7 cellular contexts compared by ENCODE assay signal in the genomic region with DNA sequence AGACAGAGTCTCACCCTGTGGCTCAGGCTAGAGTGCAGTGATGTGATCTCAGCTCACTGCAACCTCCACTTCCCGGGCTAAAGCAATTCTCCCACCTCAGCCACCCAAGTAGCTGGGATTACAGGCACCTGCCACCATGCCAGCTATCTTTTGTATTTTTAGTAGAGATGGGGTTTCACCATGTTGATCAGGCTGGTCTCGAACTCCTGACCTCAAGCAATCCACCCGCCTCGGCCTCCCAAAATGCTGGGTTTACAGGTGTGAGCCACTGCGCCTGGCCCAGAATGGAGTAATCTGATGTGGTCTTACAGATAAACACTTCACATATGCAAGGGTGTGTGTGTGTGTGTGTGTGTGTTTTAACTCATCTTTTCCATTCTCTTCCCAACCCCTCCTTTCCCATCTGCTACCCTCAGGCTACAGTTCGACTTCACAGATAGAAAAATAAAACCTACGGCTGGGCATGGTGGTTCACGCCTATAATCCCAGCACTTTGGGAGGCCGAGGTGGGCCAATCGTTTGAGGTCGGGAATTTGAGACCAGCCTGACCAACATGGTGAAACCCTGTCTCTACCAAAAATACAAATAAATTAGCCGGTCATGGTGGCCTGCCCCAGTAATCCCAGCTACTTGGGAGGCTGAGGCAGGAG.
DNase-seq lines count a peak whose midpoint lies in the region; ATAC-seq, FAIRE-seq and TF ChIP-seq lines count a peak whose summit lies in the region.
"Not testable (repeated sequence)": the region's sequence is repeated elsewhere in the genome, so short reads cannot be mapped to it uniquely, and the experiment has no call there.

No MANE protein-coding gene starts in this region.

- not testable (repeated sequence) for H3K9me1 ChIP-seq in K562 (ENCODE audit: control insufficient read depth, insufficient read depth, low read length)

- in situ Hi-C loops in GM23248 (cut with MboI): not testable (repeated sequence)
- in situ Hi-C loops in K562 (cut with MboI): loop anchor here (5.0 kb wide), 1 partner anchor 56 kb away; no protein-coding TSS in a partner anchor

- not testable (repeated sequence) for H3K9me2 ChIP-seq in GM23248 (ENCODE audit: insufficient read depth)

- FAIRE-seq in K562 (lab: Jason Lieb, UNC): not testable (repeated sequence)

- H2AFZ ChIP-seq in GM23248; K562 (ENCODE audit: low read depth, low read length); neuronal stem cell (ENCODE audit: low read length): not testable (repeated sequence)

- H3K9me3 ChIP-seq in A673 (ENCODE audit: low read depth, low read length, poor library complexity, severe bottlenecking); GM23248 (ENCODE audit: low read depth); HUES64 (ENCODE audit: insufficient read depth, low read depth, low read length); SJCRH30 (replicated peaks); K562 (replicated peaks; ENCODE audit: control insufficient read depth, insufficient read depth, low read depth, low read length); iPS-20b (ENCODE audit: insufficient read depth, low read depth, low read length); neuronal stem cell (replicated peaks in 1 of 2; ENCODE audit: control insufficient read depth in 2 of 2, insufficient read depth in 1 of 2, low read depth in 1 of 2, low read length in 2 of 2): not testable (repeated sequence)

- not testable (repeated sequence) for H4K20me1 ChIP-seq in GM23248 (ENCODE audit: insufficient read depth); K562 (replicated peaks; ENCODE audit: control insufficient read depth, insufficient read depth, low read length)

- H4K91ac ChIP-seq in neuronal stem cell (ENCODE audit: low read depth, low read length, poor library complexity): not testable (repeated sequence)

- not testable (repeated sequence) for H3K23ac ChIP-seq in neuronal stem cell (ENCODE audit: low read depth, low read length, poor library complexity)

- intact Hi-C loops in A673 (cut with micrococcal nuclease; ENCODE audit: unreplicated experiment): loop anchor here (5.0 kb wide), 4 partner anchors 51 to 396 kb away; no protein-coding TSS in a partner anchor
- intact Hi-C loops in K562 (cut with micrococcal nuclease): not testable (repeated sequence)

- not testable (repeated sequence) for H3K36me3 ChIP-seq in A673 (ENCODE audit: insufficient read depth, low read length, poor library complexity, severe bottlenecking); GM23248 (ENCODE audit: low read depth); HUES64 (ENCODE audit: insufficient read depth, low read length); SJCRH30; K562 (ENCODE audit: control insufficient read depth, insufficient read depth, low read length); iPS-20b (ENCODE audit: insufficient read depth, low read depth, low read length)
- peaks cover 0 to 20% of the 10 kb centered on the region in 2 donors for H3K36me3 ChIP-seq in neuronal stem cell (replicated peaks in 1 of 2; ENCODE audit: control insufficient read depth in 2 of 2, insufficient read depth in 2 of 2, low read length in 2 of 2)

- H3K79me2 ChIP-seq in GM23248 (ENCODE audit: insufficient read depth): peaks cover 32% of the 10 kb centered on the region
- H3K79me2 ChIP-seq in K562 (ENCODE audit: control insufficient read depth, insufficient read depth, low read length): peaks cover 57% of the 10 kb centered on the region

- not testable (repeated sequence) for ATAC-seq in K562

- not testable (repeated sequence) for H2AK5ac ChIP-seq in neuronal stem cell (ENCODE audit: low read depth, low read length)

- H3K9ac ChIP-seq in GM23248; HUES64 (ENCODE audit: low read depth, low read length); iPS-20b (ENCODE audit: low read depth, low read length); neuronal stem cell (ENCODE audit: low read depth, low read length, poor library complexity): not testable (repeated sequence)
- H3K9ac ChIP-seq in K562 (ENCODE audit: insufficient read depth in 1 of 2, low read depth in 2 of 2, low read length in 2 of 2): 0 out of 4 replicates have a peak overlapping the region, but pooled peaks of 1 of the 2 experiments have one; percentile 0

- not testable (repeated sequence) for H3K79me1 ChIP-seq in neuronal stem cell (ENCODE audit: low read depth, low read length)

- H2BK120ac ChIP-seq in neuronal stem cell (ENCODE audit: low read depth, low read length): not testable (repeated sequence)

- H3K14ac ChIP-seq in neuronal stem cell (ENCODE audit: low read length): not testable (repeated sequence)

- H3K4me2 ChIP-seq in GM23248 (ENCODE audit: unreplicated experiment); K562 (ENCODE audit: insufficient read depth, low read length); neuronal stem cell (ENCODE audit: insufficient read depth, low read length, poor library complexity, severe bottlenecking): not testable (repeated sequence)

- not testable (repeated sequence) for H2BK12ac ChIP-seq in neuronal stem cell (ENCODE audit: low read length)

- not testable (repeated sequence) for TF ChIP-seq CTCF in A673 (conservative IDR thresholded peaks at IDR 0.05; ENCODE audit: low read depth, low read length); K562 (IDR thresholded peaks at IDR 0.05 in 2 of 3, conservative IDR thresholded peaks at IDR 0.05 in 1 of 3; ENCODE audit: insufficient read depth in 2 of 3, low read depth in 1 of 3, low read length in 3 of 3)

- TF ChIP-seq EP300 in K562 (IDR thresholded peaks at IDR 0.05; ENCODE audit: low read length): not testable (repeated sequence)

- not testable (repeated sequence) for H3K18ac ChIP-seq in neuronal stem cell (ENCODE audit: low read length)

- H3K4me3 ChIP-seq in A673 (ENCODE audit: low read depth, low read length, poor library complexity, severe bottlenecking); GM23248; HUES64 (ENCODE audit: low read length); SJCRH30; K562; iPS-20b (ENCODE audit: low read length); neuronal stem cell (ENCODE audit: low read length in 2 of 2): not testable (repeated sequence)

- not testable (repeated sequence) for H3K27me3 ChIP-seq in A673 (replicated peaks; ENCODE audit: insufficient read depth, low read depth, low read length, poor library complexity); GM23248 (replicated peaks; ENCODE audit: insufficient read depth); HUES64 (ENCODE audit: insufficient read depth, low read length); SJCRH30; K562 (ENCODE audit: control insufficient read depth in 2 of 2, insufficient read depth in 2 of 2, low read length in 2 of 2); iPS-20b (ENCODE audit: insufficient read depth, low read length); neuronal stem cell (ENCODE audit: control insufficient read depth in 3 of 3, insufficient read depth in 3 of 3, low read depth in 1 of 3, low read length in 3 of 3)

- 96% methylated on average over 12 of the region's 12 CpGs for WGBS in GM23248 (ENCODE audit: low coverage in 1 of 2, low lambda C conversion rate in 2 of 2, missing lambda C conversion rate in 2 of 2), 2 experiments
- 96% methylated on average over 12 of the region's 12 CpGs for WGBS in HUES64
- 72% methylated on average over 12 of the region's 12 CpGs for WGBS in K562 (ENCODE audit: insufficient coverage, low coverage, missing lambda C conversion rate)
- no CpG with 5 or more reads among the region's 12 CpGs for WGBS in neuronal stem cell (ENCODE audit: extremely low coverage in 2 of 2, insufficient read length in 2 of 2, insufficient replicate concordance in 1 of 2), 2 donors

- POLR2A ChIA-PET in A673 (lab: Charles Lee; ENCODE audit: low non-redundant PET): not testable (repeated sequence)
- POLR2A ChIA-PET in K562 (lab: Yijun Ruan, JAX): interaction anchor here (0.6 to 5.6 kb wide), 8 partner anchors 9 to 894 kb away, joined by 3 to 109 read pairs (median 6); no protein-coding TSS in a partner anchor

- H3K4me1 ChIP-seq in A673 (ENCODE audit: insufficient read depth, low read length, poor library complexity, severe bottlenecking): peaks cover 53% of the 10 kb centered on the region
- H3K4me1 ChIP-seq in GM23248 (ENCODE audit: insufficient read depth): peaks cover 44% of the 10 kb centered on the region
- peaks cover 29% of the 10 kb centered on the region for H3K4me1 ChIP-seq in HUES64 (ENCODE audit: insufficient read depth, low read length)
- peaks cover 17% of the 10 kb centered on the region for H3K4me1 ChIP-seq in SJCRH30
- H3K4me1 ChIP-seq in K562 (replicated peaks in 1 of 2; ENCODE audit: control insufficient read depth in 2 of 2, insufficient read depth in 2 of 2, low read length in 2 of 2): peaks cover 53 to 56% of the 10 kb centered on the region in 2 experiments
- peaks cover 14% of the 10 kb centered on the region; the same call in 1 of the 2 replicates for H3K4me1 ChIP-seq in iPS-20b (ENCODE audit: insufficient read depth, low read length)
- peaks cover 18 to 20% of the 10 kb centered on the region in 2 donors for H3K4me1 ChIP-seq in neuronal stem cell (ENCODE audit: control insufficient read depth in 2 of 2, insufficient read depth in 1 of 2, low read depth in 1 of 2, low read length in 2 of 2)

- DNase-seq in A673 (ENCODE audit: low spot score); GM23248; K562 (ENCODE audit: extremely low read depth in 1 of 4, low spot score in 3 of 4); neuronal stem cell (ENCODE audit: low spot score): not testable (repeated sequence)
- DNase-seq in SJCRH30: peak; percentile 73 to 85

- not testable (repeated sequence) for H4K8ac ChIP-seq in neuronal stem cell (ENCODE audit: low read depth, low read length)

- H2BK15ac ChIP-seq in neuronal stem cell (ENCODE audit: low read length): peak overlapping the region; percentile 7

- H3K4ac ChIP-seq in neuronal stem cell (ENCODE audit: low read length): not testable (repeated sequence)

- BruUV-seq in A673 (replicated peaks; lab: Mats Ljungman, UMichigan); K562 (replicated peaks; lab: Mats Ljungman, UMichigan): not testable (repeated sequence)

- not testable (repeated sequence) for TF ChIP-seq POLR2A in K562 (conservative IDR thresholded peaks at IDR 0.05)

- CTCF ChIA-PET in A673 (lab: Charles Lee): interaction anchor here (0.7 kb wide), 1 partner anchor 141 kb away, joined by 3 read pairs; no protein-coding TSS in a partner anchor
- CTCF ChIA-PET in K562 (lab: Yijun Ruan, JAX; ENCODE audit: low intra/inter-chr PET ratio): not testable (repeated sequence)

- H3F3A ChIP-seq in GM23248 (ENCODE audit: insufficient read depth): peaks cover 59% of the 10 kb centered on the region

- not testable (repeated sequence) for TF ChIP-seq RAD21 in K562 (CRISPR knock-in tag; conservative IDR thresholded peaks at IDR 0.05 in 1 of 2, IDR thresholded peaks at IDR 0.05 in 1 of 2)

- not testable (repeated sequence) for H2BK5ac ChIP-seq in neuronal stem cell (ENCODE audit: low read length)

- H3K27ac ChIP-seq in A673 (ENCODE audit: low read depth, low read length, poor library complexity, severe bottlenecking) (peak overlapping the region; percentile 51), GM23248 (peak overlapping the region; percentile 100; the same call in 1 of the 2 replicates), HUES64 (ENCODE audit: low read depth, low read length) (peak overlapping the region; percentile 99; the same call in 1 of the 2 replicates), SJCRH30 (peak overlapping the region; percentile 94), K562 (ENCODE audit: extremely low read depth, low read depth, low read length) (peak overlapping the region; percentile 97; the same call in 2 of the 3 replicates), iPS-20b (ENCODE audit: low read length) (peak overlapping the region; percentile 25)
- not testable (repeated sequence) for H3K27ac ChIP-seq in neuronal stem cell (replicated peaks; ENCODE audit: low read length)
